In genomic region chr14:65170318-65170717, GRCh38 we compare ENCODE assay signal across 9 cellular contexts.
DNase-seq lines count a peak whose midpoint lies in the region; ATAC-seq, FAIRE-seq and TF ChIP-seq lines count a peak whose summit lies in the region.
"Had no signal": no experiment of that assay in that cellular context is flagged by ENCODE, and none has a peak within 500 bp of the region (broad histone marks: within the 10 kb centered on the region; RNA-seq: fewer than 3 reads in every experiment).

No MANE protein-coding gene starts in this region.

- H3K27ac ChIP-seq in right cardiac atrium (ENCODE audit: low read length) = no peak overlapping the region
- peak overlapping the region in 1 of 2 donors; percentile 52 for H3K27ac ChIP-seq in right atrium auricular region
- H3K27ac ChIP-seq in keratinocyte (ENCODE audit: control insufficient read depth, insufficient read depth, low read length) = no peak overlapping the region
- H3K27ac ChIP-seq in vagina = no peak overlapping the region

- H3K36me3 ChIP-seq in right atrium auricular region (no peaks in the 10 kb centered on the region), keratinocyte (ENCODE audit: control insufficient read depth in 2 of 2, extremely low read depth in 1 of 2, insufficient read depth in 2 of 2, low read length in 2 of 2) (no peaks in the 10 kb centered on the region), vagina (no peaks in the 10 kb centered on the region)

- peaks cover 14% of the 10 kb centered on the region for H3K4me1 Mint-ChIP-seq in activated CD4-positive, alpha-beta memory T cell treated with anti-CD3 and anti-CD28 coated beads for 36 hours (ENCODE audit: low read depth)

- TF ChIP-seq POLR2A in vagina (IDR thresholded peaks at IDR 0.05) = no peak

- H3K4me2 ChIP-seq in keratinocyte (ENCODE audit: control insufficient read depth, extremely low read depth, insufficient read depth, low read depth, low read length) = peak overlapping the region; percentile 83

- no peak for FAIRE-seq in keratinocyte (lab: Jason Lieb, UNC)

- dilution Hi-C loops in keratinocyte (cut with MboI; ENCODE audit: extremely low pct_ligation_motif_present, low sequenced_read_pairs) = no loop called here

- H3K79me2 ChIP-seq in keratinocyte (ENCODE audit: control insufficient read depth, insufficient read depth, low read length) = no peaks in the 10 kb centered on the region

- no peak overlapping the region for H2AFZ ChIP-seq in keratinocyte (ENCODE audit: control insufficient read depth, low read length)

- 55% methylated on average over 7 of the region's 7 CpGs for WGBS in right cardiac atrium

- CTCF ChIA-PET in activated CD4-positive, alpha-beta memory T cell treated with anti-CD3 and anti-CD28 coated beads for 36 hours (lab: Charles Lee) = interaction anchor here (0.7 to 3.0 kb wide), 10 partner anchors 14 to 654 kb away, joined by 3 to 18 read pairs (median 6); partner anchors contain the start of gene FUT8

- H3K4me1 ChIP-seq in right cardiac atrium (ENCODE audit: control insufficient read depth, insufficient read depth, low read length) = peaks cover 2% of the 10 kb centered on the region
- H3K4me1 ChIP-seq in right atrium auricular region = peaks cover 0 to 10% of the 10 kb centered on the region in 2 donors
- H3K4me1 ChIP-seq in keratinocyte (ENCODE audit: control insufficient read depth, extremely low read depth, insufficient read depth, low read length) = peaks cover 3% of the 10 kb centered on the region
- peaks cover 11% of the 10 kb centered on the region for H3K4me1 ChIP-seq in vagina

- no peaks in the 10 kb centered on the region for H3K9me3 ChIP-seq in right cardiac atrium (ENCODE audit: control insufficient read depth, low read length)
- H3K9me3 ChIP-seq in right atrium auricular region = no peaks in the 10 kb centered on the region
- no peaks in the 10 kb centered on the region for H3K9me3 ChIP-seq in keratinocyte (ENCODE audit: control insufficient read depth, low read depth, low read length)
- no peaks in the 10 kb centered on the region for H3K9me3 ChIP-seq in vagina

- intact Hi-C loops in right cardiac atrium (cut with DNase I) (no loop called here), vagina (cut with DNase I) (no loop called here)
- intact Hi-C loops in activated CD4-positive, alpha-beta memory T cell treated with anti-CD3 and anti-CD28 coated beads for 36 hours (cut with micrococcal nuclease) = loop anchor here (1.0 to 5.0 kb wide), 3 partner anchors 36 to 637 kb away; no protein-coding TSS in a partner anchor

- H3K9ac ChIP-seq in keratinocyte (ENCODE audit: control insufficient read depth, extremely low read depth, insufficient read depth, low read length) = no peak overlapping the region

- no peaks in the 10 kb centered on the region for H3K36me3 Mint-ChIP-seq in activated CD4-positive, alpha-beta memory T cell treated with anti-CD3 and anti-CD28 coated beads for 36 hours

- peaks cover 6% of the 10 kb centered on the region for H3K27me3 Mint-ChIP-seq in activated CD4-positive, alpha-beta memory T cell treated with anti-CD3 and anti-CD28 coated beads for 36 hours

- TF ChIP-seq CTCF in right atrium auricular region (IDR thresholded peaks at IDR 0.05) (no peak), keratinocyte (optimal IDR thresholded peaks at IDR 0.05 in 1 of 3, IDR thresholded peaks at IDR 0.05 in 1 of 3, conservative IDR thresholded peaks at IDR 0.05 in 1 of 3; ENCODE audit: extremely low read depth in 1 of 3, insufficient read depth in 2 of 3, low read length in 3 of 3) (no peak), vagina (IDR thresholded peaks at IDR 0.05) (no peak)

- no peak overlapping the region for H3K27ac Mint-ChIP-seq in activated CD4-positive, alpha-beta memory T cell treated with anti-CD3 and anti-CD28 coated beads for 36 hours

- H3K4me3 Mint-ChIP-seq in activated CD4-positive, alpha-beta memory T cell treated with anti-CD3 and anti-CD28 coated beads for 36 hours = peak overlapping the region; percentile 68

- POLR2A ChIA-PET in activated CD4-positive, alpha-beta memory T cell treated with anti-CD3 and anti-CD28 coated beads for 36 hours (lab: Charles Lee) = interaction anchor here (0.6 to 1.7 kb wide), 5 partner anchors 36 to 243 kb away, joined by 3 to 4 read pairs (median 4); partner anchors contain the start of gene FUT8

- H4K20me1 ChIP-seq in keratinocyte (ENCODE audit: control insufficient read depth, extremely low read depth, insufficient read depth, low read length) = no peaks in the 10 kb centered on the region

- DNase-seq in right cardiac atrium (no peak), right atrium auricular region (ENCODE audit: low spot score) (no peak), keratinocyte (ENCODE audit: low read depth, low spot score) (no peak), vagina (ENCODE audit: extremely low spot score in 2 of 2) (no peak), retina (no peak)
- DNase-seq in activated CD4-positive, alpha-beta memory T cell treated with anti-CD3 and anti-CD28 coated beads for 36 hours = no peak

- peak overlapping the region; percentile 58 for H3K4me3 ChIP-seq in right cardiac atrium (ENCODE audit: low read length)
- no peak overlapping the region for H3K4me3 ChIP-seq in right atrium auricular region
- H3K4me3 ChIP-seq in keratinocyte (ENCODE audit: control insufficient read depth in 2 of 3, extremely low read depth in 1 of 3, insufficient read depth in 2 of 3, low read depth in 1 of 3, low read length in 3 of 3) = no peak overlapping the region
- H3K4me3 ChIP-seq in vagina = peak overlapping the region; percentile 15 to 25

- no peaks in the 10 kb centered on the region for H3K9me1 ChIP-seq in keratinocyte (ENCODE audit: control insufficient read depth, extremely low read depth, insufficient read depth, low read length)

- H3K27me3 ChIP-seq in right cardiac atrium (ENCODE audit: control insufficient read depth, insufficient read depth) (no peaks in the 10 kb centered on the region), right atrium auricular region (no peaks in the 10 kb centered on the region), keratinocyte (ENCODE audit: control insufficient read depth, extremely low read depth, insufficient read depth, low read length) (peaks cover 2% of the 10 kb centered on the region), vagina (no peaks in the 10 kb centered on the region)

- no peak for ATAC-seq in right cardiac atrium
- ATAC-seq in GM21423 (IDR thresholded peaks at IDR 0.05; ENCODE audit: unreplicated experiment) = no peak
- no peak for ATAC-seq in HG03520 (IDR thresholded peaks at IDR 0.05; ENCODE audit: unreplicated experiment)
- ATAC-seq: esophagus mucosa had no signal

- no peaks in the 10 kb centered on the region for H3K9me3 Mint-ChIP-seq in activated CD4-positive, alpha-beta memory T cell treated with anti-CD3 and anti-CD28 coated beads for 36 hours

Comparison
In these comparisons a context has a peak if more than half of its experiments do, and no peak if none do; other contexts are left out.
1. H3K4me3 ChIP-seq: peak in right cardiac atrium (single experiment) and vagina (2 of 2); none in right atrium auricular region (0 of 2) and keratinocyte (0 of 3).